8 cellular contexts compared by ENCODE assay signal in genomic region chr2:165793779-165794519, GRCh38. TPM values are rescaled to one million over a fixed set of nuclear protein-coding genes. Genes with fewer than 3 reads are reported as not detected.
A peak's percentile ranks its signal among the peaks of the same experiment; 100 is the strongest.
DNase-seq lines count a peak whose midpoint lies in the region; ATAC-seq, FAIRE-seq and TF ChIP-seq lines count a peak whose summit lies in the region.

GALNT3 (minus strand) TSS chr2:165794247; CDS start chr2:165770700, 23,547 bp downstream.

- H3K4me3 ChIP-seq in BLaER1 = peak within 1 kb of the TSS; percentile 83
- H3K4me3 ChIP-seq in PC-9 = peak within 1 kb of the TSS; percentile 90
- H3K4me3 ChIP-seq in astrocyte (ENCODE audit: insufficient read depth, low read depth, low read length) = peak within 1 kb of the TSS; percentile 59
- H3K4me3 ChIP-seq in iPS DF 6.9 (ENCODE audit: low read length) = peak within 1 kb of the TSS; percentile 63
- peak within 1 kb of the TSS; percentile 61 for H3K4me3 ChIP-seq in skeletal muscle cell (ENCODE audit: low read depth, low read length)

- H3K79me2 ChIP-seq in PC-9 (ENCODE audit: low read depth) = peaks cover 41% of the 10 kb centered on the region
- H3K79me2 ChIP-seq in astrocyte (ENCODE audit: insufficient read depth, low read length) = no peaks in the 10 kb centered on the region

- peak within 1 kb of the TSS; percentile 91 for H2AFZ ChIP-seq in PC-9
- peak within 1 kb of the TSS; percentile 87 for H2AFZ ChIP-seq in astrocyte (ENCODE audit: low read depth, low read length)

- WGBS in iPS DF 6.9 (ENCODE audit: insufficient coverage, insufficient read length) = no CpG with 5 or more reads among the region's 70 CpGs

- no peaks in the 10 kb centered on the region for H3K36me3 ChIP-seq in BLaER1
- H3K36me3 ChIP-seq in PC-9 (ENCODE audit: low read depth) = no peaks in the 10 kb centered on the region
- H3K36me3 ChIP-seq in astrocyte (ENCODE audit: insufficient read depth, low read length) = no peaks in the 10 kb centered on the region
- H3K36me3 ChIP-seq in iPS DF 6.9 (ENCODE audit: control insufficient read depth, insufficient read depth, low read length) = no peaks in the 10 kb centered on the region

- peaks cover 30% of the 10 kb centered on the region for H3K4me1 Mint-ChIP-seq in astrocyte (ENCODE audit: low read depth, unreplicated experiment)

- intact Hi-C loops in PC-9 (cut with micrococcal nuclease; ENCODE audit: unreplicated experiment) = loop anchor here (2.0 kb wide), 2 partner anchors 39 to 387 kb away; no protein-coding TSS in a partner anchor

- no TSS peak for BruUV-seq in PC-9 (replicated peaks; lab: Mats Ljungman, UMichigan)

- FAIRE-seq in astrocyte (lab: Jason Lieb, UNC) = no peak

- H3K9ac ChIP-seq in BLaER1 (peak within 1 kb of the TSS; percentile 79), astrocyte (ENCODE audit: low read length) (peak within 1 kb of the TSS; percentile 61)

- H3K9me2 ChIP-seq in PC-9 (ENCODE audit: insufficient read depth) = no peaks in the 10 kb centered on the region

- peak within 1 kb of the TSS; percentile 88 for H3K27ac Mint-ChIP-seq in astrocyte (ENCODE audit: unreplicated experiment)

- TF ChIP-seq CTCF in PC-9 (conservative IDR thresholded peaks at IDR 0.05) (no peak), astrocyte (IDR thresholded peaks at IDR 0.05; ENCODE audit: insufficient read depth, low read depth, low read length) (no peak)

- H3K9me3 ChIP-seq in BLaER1 = no peaks in the 10 kb centered on the region
- H3K9me3 ChIP-seq in PC-9 (ENCODE audit: insufficient read depth, low read depth) = no peaks in the 10 kb centered on the region
- no peaks in the 10 kb centered on the region for H3K9me3 ChIP-seq in astrocyte (ENCODE audit: insufficient read depth, low read depth, low read length)
- no peaks in the 10 kb centered on the region for H3K9me3 ChIP-seq in iPS DF 6.9 (ENCODE audit: control insufficient read depth, insufficient read depth, low read length)

- H3K27ac ChIP-seq in BLaER1 (peak within 1 kb of the TSS; percentile 89), PC-9 (peak within 1 kb of the TSS; percentile 98), astrocyte (ENCODE audit: low read depth, low read length) (peak within 1 kb of the TSS; percentile 21), iPS DF 6.9 (ENCODE audit: low read length) (no peak within 1 kb of the TSS)

- POLR2A ChIA-PET in PC-9 (lab: Charles Lee; ENCODE audit: unreplicated experiment) = interaction anchor here (0.5 to 0.7 kb wide), 4 partner anchors 77 to 813 kb away, joined by 4 to 8 read pairs (median 6); no protein-coding TSS in a partner anchor

- H3K4me1 ChIP-seq in BLaER1 = peaks cover 40% of the 10 kb centered on the region
- peaks cover 33% of the 10 kb centered on the region for H3K4me1 ChIP-seq in PC-9 (replicated peaks; ENCODE audit: insufficient read depth)
- peaks cover 25% of the 10 kb centered on the region for H3K4me1 ChIP-seq in astrocyte (ENCODE audit: insufficient read depth, low read length)
- peaks cover 1% of the 10 kb centered on the region; the same call in 1 of the 2 replicates for H3K4me1 ChIP-seq in iPS DF 6.9 (ENCODE audit: control insufficient read depth, insufficient read depth, low read length)

- H4K20me1 ChIP-seq in BLaER1 = no peaks in the 10 kb centered on the region
- H4K20me1 ChIP-seq in PC-9 (ENCODE audit: insufficient read depth) = no peaks in the 10 kb centered on the region
- no peaks in the 10 kb centered on the region for H4K20me1 ChIP-seq in astrocyte (ENCODE audit: insufficient read depth, low read length)

- H3F3A ChIP-seq in PC-9 (ENCODE audit: insufficient read depth, low read depth) = peaks cover 25% of the 10 kb centered on the region; the same call in 1 of the 2 replicates

- H3K36me3 Mint-ChIP-seq in astrocyte (ENCODE audit: low read depth, unreplicated experiment) = no peaks in the 10 kb centered on the region

- H3K27me3 Mint-ChIP-seq in astrocyte (ENCODE audit: low read depth, unreplicated experiment) = no peaks in the 10 kb centered on the region

- H3K4me2 ChIP-seq in BLaER1 (peak within 1 kb of the TSS; percentile 97), PC-9 (peak within 1 kb of the TSS; percentile 98), astrocyte (ENCODE audit: low read length) (peak within 1 kb of the TSS; percentile 88)

- H3K4me3 Mint-ChIP-seq in astrocyte (ENCODE audit: unreplicated experiment) = peak within 1 kb of the TSS; percentile 93

- H3K27me3 ChIP-seq in BLaER1 (peaks cover 12% of the 10 kb centered on the region), PC-9 (ENCODE audit: insufficient read depth, low read depth) (no peaks in the 10 kb centered on the region), astrocyte (ENCODE audit: insufficient read depth, low read length) (no peaks in the 10 kb centered on the region), iPS DF 6.9 (ENCODE audit: control insufficient read depth, insufficient read depth, low read length) (no peaks in the 10 kb centered on the region)

- H3K9me3 Mint-ChIP-seq in astrocyte (ENCODE audit: unreplicated experiment) = peaks cover 4% of the 10 kb centered on the region

- peak; percentile 82 to 89 for DNase-seq in PC-9
- DNase-seq in astrocyte (ENCODE audit: low read depth) = no peak
- peak; percentile 71 for DNase-seq in iPS DF 6.9 (ENCODE audit: low read depth, low spot score)
- no peak for DNase-seq in skeletal muscle cell (ENCODE audit: low read depth)
- DNase-seq in HK-2 (ENCODE audit: unreplicated experiment) = no peak

- CTCF ChIA-PET in PC-9 (lab: Charles Lee) = no interaction called here

- ATAC-seq in GM19328 (IDR thresholded peaks at IDR 0.05; ENCODE audit: unreplicated experiment) (peak; percentile 27), HG03354 (IDR thresholded peaks at IDR 0.05; ENCODE audit: poor library complexity, severe bottlenecking, unreplicated experiment) (peak; percentile 41)

RNA-seq across cellular contexts. Expression of gene GALNT3, which starts in this region (rescaled TPM):
- 31.6 and 33.1 TPM in 2 replicates for total RNA-seq in PC-9 (2021)
- 16.4 and 19.9 TPM in 2 replicates for total RNA-seq in astrocyte

Comparison
In these comparisons a context has a peak if more than half of its experiments do, and no peak if none do; other contexts are left out.
1. DNase-seq: peak in PC-9 (2 of 2) and iPS DF 6.9 (single experiment); none in astrocyte (single experiment), skeletal muscle cell (single experiment) and HK-2 (single experiment).
2. Peak in every context shown above with its lines, with median percentiles within 50 percentile points of each other: H3K4me2 ChIP-seq and H3K4me3 ChIP-seq.